1 cellular context compared by ENCODE assay signal in the genomic region with DNA sequence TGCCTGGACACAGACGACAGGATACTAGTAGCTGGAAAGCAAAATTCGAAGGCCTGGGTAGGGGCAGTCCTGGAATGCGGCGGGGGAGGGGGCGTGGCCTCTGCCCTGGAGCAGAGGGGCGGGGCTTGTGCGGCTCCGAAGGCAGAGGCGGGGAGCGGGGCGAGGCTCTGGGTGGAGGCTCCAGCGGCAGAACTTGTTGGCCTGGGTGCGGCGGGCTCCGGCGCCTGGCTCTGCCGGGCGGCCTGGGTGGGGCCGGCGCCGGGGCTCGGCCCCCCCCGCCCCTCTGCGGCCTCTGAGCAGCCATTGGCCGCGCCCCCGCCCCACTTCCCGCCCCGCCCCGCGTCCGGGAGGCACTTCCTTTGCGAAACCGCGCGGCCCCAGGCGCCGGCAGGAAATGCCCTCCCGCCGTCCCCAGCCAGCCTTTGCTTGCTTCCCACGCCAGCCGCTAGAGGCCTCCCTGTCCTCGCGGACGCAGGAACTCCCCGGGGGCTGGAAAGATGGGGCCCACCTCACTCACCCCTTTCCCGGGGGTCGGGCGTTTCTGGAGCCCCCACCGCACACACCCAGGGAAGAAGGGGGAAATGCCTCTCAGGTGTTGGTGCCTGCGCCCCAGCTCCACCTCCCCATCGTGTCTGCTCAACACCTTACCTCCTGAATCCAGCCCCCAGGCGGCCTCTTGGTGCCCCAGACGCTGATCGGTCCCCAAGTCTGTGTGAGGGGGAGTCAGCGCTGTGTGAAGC.
TF ChIP-seq lines count a peak whose summit lies in the region.

No MANE protein-coding gene starts in this region.

TF ChIP-seq in K562, 482 proteins besides CTCF, POLR2A, EP300 and RAD21 (continued from another document and continues in another):
- no peak for TF ChIP-seq E2F4 (CRISPR knock-in tag; IDR thresholded peaks at IDR 0.05; ENCODE audit: low read depth)
- no peak for TF ChIP-seq MECOM (CRISPR knock-in tag; IDR thresholded peaks at IDR 0.05)
- TF ChIP-seq ETS1 (conservative IDR thresholded peaks at IDR 0.05; ENCODE audit: control insufficient read depth, low read depth, low read length): no peak
- TF ChIP-seq ADNP (tag; IDR thresholded peaks at IDR 0.05): no peak
- TF ChIP-seq TOE1 (IDR thresholded peaks at IDR 0.05; ENCODE audit: borderline replicate concordance): no peak; the same call in 1 of the 2 replicates
- no peak for TF ChIP-seq TOE1 (CRISPR knock-in tag; IDR thresholded peaks at IDR 0.05; ENCODE audit: borderline replicate concordance, low read depth)
- peak; percentile 39; the same call in 1 of the 2 replicates for TF ChIP-seq ZNF212 (CRISPR knock-in tag; IDR thresholded peaks at IDR 0.05)
- no peak for TF ChIP-seq KDM1A (IDR thresholded peaks at IDR 0.05)
- TF ChIP-seq BRD9 (IDR thresholded peaks at IDR 0.05; ENCODE audit: low read depth, partially characterized antibody): peak; percentile 83
- no peak for TF ChIP-seq FOS (IDR thresholded peaks at IDR 0.05; ENCODE audit: extremely low read depth, insufficient read length)
- TF ChIP-seq MCM3 (IDR thresholded peaks at IDR 0.05): no peak
- no peak for TF ChIP-seq NR4A1 (CRISPR knock-in tag; IDR thresholded peaks at IDR 0.05)
- TF ChIP-seq NR4A1 (tag; IDR thresholded peaks at IDR 0.05): no peak
- TF ChIP-seq MITF (IDR thresholded peaks at IDR 0.05): no peak
- peak; percentile 47 for TF ChIP-seq FIP1L1 (IDR thresholded peaks at IDR 0.05; ENCODE audit: low read depth, low read length, poor library complexity, severe bottlenecking)
- TF ChIP-seq KDM5B (IDR thresholded peaks at IDR 0.05; ENCODE audit: insufficient replicate concordance, low read depth, low read length): peak; percentile 70
- TF ChIP-seq HMG20B (CRISPR knock-in tag; IDR thresholded peaks at IDR 0.05): no peak
- no peak for TF ChIP-seq HDAC3 (IDR thresholded peaks at IDR 0.05; ENCODE audit: borderline replicate concordance, partially characterized antibody)
- TF ChIP-seq ZNF324 (CRISPR knock-in tag; IDR thresholded peaks at IDR 0.05): no peak
- no peak for TF ChIP-seq SRSF1 (IDR thresholded peaks at IDR 0.05; ENCODE audit: low read depth, low read length)
- TF ChIP-seq TCF7 (IDR thresholded peaks at IDR 0.05; ENCODE audit: borderline replicate concordance): no peak
- TF ChIP-seq, protein P1, sequence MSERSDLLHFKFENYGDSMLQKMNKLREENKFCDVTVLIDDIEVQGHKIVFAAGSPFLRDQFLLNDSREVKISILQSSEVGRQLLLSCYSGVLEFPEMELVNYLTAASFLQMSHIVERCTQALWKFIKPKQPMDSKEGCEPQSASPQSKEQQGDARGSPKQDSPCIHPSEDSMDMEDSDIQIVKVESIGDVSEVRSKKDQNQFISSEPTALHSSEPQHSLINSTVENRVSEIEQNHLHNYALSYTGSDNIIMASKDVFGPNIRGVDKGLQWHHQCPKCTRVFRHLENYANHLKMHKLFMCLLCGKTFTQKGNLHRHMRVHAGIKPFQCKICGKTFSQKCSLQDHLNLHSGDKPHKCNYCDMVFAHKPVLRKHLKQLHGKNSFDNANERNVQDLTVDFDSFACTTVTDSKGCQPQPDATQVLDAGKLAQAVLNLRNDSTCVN (CRISPR knock-in tag; IDR thresholded peaks at IDR 0.05): peak; percentile 64; the same call in 1 of the 2 replicates
- 0 out of 2 replicates have a peak, but pooled peaks have one; percentile 12 for TF ChIP-seq SMARCA4 (IDR thresholded peaks at IDR 0.05)
- no peak for TF ChIP-seq CAMTA2 (CRISPR knock-in tag; conservative IDR thresholded peaks at IDR 0.05)
- TF ChIP-seq SNIP1 (IDR thresholded peaks at IDR 0.05; ENCODE audit: low read depth): 0 out of 2 replicates have a peak, but pooled peaks have one; percentile 27
- peak; percentile 40; the same call in 1 of the 2 replicates for TF ChIP-seq E2F3 (CRISPR knock-in tag; IDR thresholded peaks at IDR 0.05)
- TF ChIP-seq, protein P2, sequence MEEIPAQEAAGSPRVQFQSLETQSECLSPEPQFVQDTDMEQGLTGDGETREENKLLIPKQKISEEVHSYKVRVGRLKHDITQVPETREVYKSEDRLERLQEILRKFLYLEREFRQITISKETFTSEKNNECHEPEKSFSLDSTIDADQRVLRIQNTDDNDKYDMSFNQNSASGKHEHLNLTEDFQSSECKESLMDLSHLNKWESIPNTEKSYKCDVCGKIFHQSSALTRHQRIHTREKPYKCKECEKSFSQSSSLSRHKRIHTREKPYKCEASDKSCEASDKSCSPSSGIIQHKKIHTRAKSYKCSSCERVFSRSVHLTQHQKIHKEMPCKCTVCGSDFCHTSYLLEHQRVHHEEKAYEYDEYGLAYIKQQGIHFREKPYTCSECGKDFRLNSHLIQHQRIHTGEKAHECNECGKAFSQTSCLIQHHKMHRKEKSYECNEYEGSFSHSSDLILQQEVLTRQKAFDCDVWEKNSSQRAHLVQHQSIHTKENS (CRISPR knock-in tag; IDR thresholded peaks at IDR 0.05): peak; percentile 85
- peak; percentile 49; the same call in 1 of the 2 replicates for TF ChIP-seq PHF8 (IDR thresholded peaks at IDR 0.05; ENCODE audit: borderline replicate concordance, low read length)
- TF ChIP-seq CHAMP1 (IDR thresholded peaks at IDR 0.05): 0 out of 2 replicates have a peak, but pooled peaks have one; percentile 27
- no peak for TF ChIP-seq U2AF2 (optimal IDR thresholded peaks at IDR 0.05; ENCODE audit: low read depth, low read length)
- 0 out of 2 replicates have a peak, but pooled peaks have one; percentile 39 for TF ChIP-seq ZNF253 (CRISPR knock-in tag; conservative IDR thresholded peaks at IDR 0.05)
- TF ChIP-seq ZNF239 (CRISPR knock-in tag; IDR thresholded peaks at IDR 0.05): no peak
- TF ChIP-seq HSF4 (CRISPR knock-in tag; IDR thresholded peaks at IDR 0.05; ENCODE audit: borderline replicate concordance): no peak
- peak; percentile 88 for TF ChIP-seq POLR2G (IDR thresholded peaks at IDR 0.05; ENCODE audit: low read depth, low read length)
- no peak for TF ChIP-seq BRF1 (IDR thresholded peaks at IDR 0.05; ENCODE audit: borderline replicate concordance, extremely low read depth, insufficient read length)
- TF ChIP-seq C11orf30 (IDR thresholded peaks at IDR 0.05; ENCODE audit: low read depth): peak; percentile 18; the same call in 1 of the 2 replicates
- TF ChIP-seq, protein P3, sequence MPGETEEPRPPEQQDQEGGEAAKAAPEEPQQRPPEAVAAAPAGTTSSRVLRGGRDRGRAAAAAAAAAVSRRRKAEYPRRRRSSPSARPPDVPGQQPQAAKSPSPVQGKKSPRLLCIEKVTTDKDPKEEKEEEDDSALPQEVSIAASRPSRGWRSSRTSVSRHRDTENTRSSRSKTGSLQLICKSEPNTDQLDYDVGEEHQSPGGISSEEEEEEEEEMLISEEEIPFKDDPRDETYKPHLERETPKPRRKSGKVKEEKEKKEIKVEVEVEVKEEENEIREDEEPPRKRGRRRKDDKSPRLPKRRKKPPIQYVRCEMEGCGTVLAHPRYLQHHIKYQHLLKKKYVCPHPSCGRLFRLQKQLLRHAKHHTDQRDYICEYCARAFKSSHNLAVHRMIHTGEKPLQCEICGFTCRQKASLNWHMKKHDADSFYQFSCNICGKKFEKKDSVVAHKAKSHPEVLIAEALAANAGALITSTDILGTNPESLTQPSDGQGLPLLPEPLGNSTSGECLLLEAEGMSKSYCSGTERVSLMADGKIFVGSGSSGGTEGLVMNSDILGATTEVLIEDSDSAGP (CRISPR knock-in tag; IDR thresholded peaks at IDR 0.05): no peak
- TF ChIP-seq ARID4B (CRISPR knock-in tag; IDR thresholded peaks at IDR 0.05): no peak; the same call in 1 of the 2 replicates
- TF ChIP-seq ZNF217 (CRISPR knock-in tag; IDR thresholded peaks at IDR 0.05): no peak
- TF ChIP-seq PCBP2 (IDR thresholded peaks at IDR 0.05; ENCODE audit: low read depth, low read length, poor library complexity, severe bottlenecking): no peak
- no peak for TF ChIP-seq ZNF449 (CRISPR knock-in tag; IDR thresholded peaks at IDR 0.05)
- no peak for TF ChIP-seq DDX20 (tag; IDR thresholded peaks at IDR 0.05; ENCODE audit: low read depth)
- TF ChIP-seq ZNF274 (IDR thresholded peaks at IDR 0.05; ENCODE audit: borderline replicate concordance, low read depth, low read length): no peak
- peak; percentile 77 for TF ChIP-seq SMAD4 (CRISPR knock-in tag; conservative IDR thresholded peaks at IDR 0.05)
- TF ChIP-seq SUPT5H (IDR thresholded peaks at IDR 0.05): no peak; the same call in none of the 2 replicates
- TF ChIP-seq SMARCB1 (IDR thresholded peaks at IDR 0.05; ENCODE audit: insufficient read length, low read depth): no peak
- TF ChIP-seq PCBP1 (IDR thresholded peaks at IDR 0.05; ENCODE audit: low read depth, low read length, poor library complexity, severe bottlenecking): no peak
